ENCODE assay signal across 19 cellular contexts in genomic region chr11:30106222-30106621, GRCh38.
A peak's percentile ranks its signal among the peaks of the same experiment; 100 is the strongest.
DNase-seq lines count a peak whose midpoint lies in the region; FAIRE-seq and TF ChIP-seq lines count a peak whose summit lies in the region.
"Had no signal": no experiment of that assay in that cellular context is flagged by ENCODE, and none has a peak within 500 bp of the region (broad histone marks: within the 10 kb centered on the region; RNA-seq: fewer than 3 reads in every experiment).

No MANE protein-coding gene starts in this region.

- H3K36me3 Mint-ChIP-seq in astrocyte (ENCODE audit: low read depth, unreplicated experiment) (no peaks in the 10 kb centered on the region), type B pancreatic cell (no peaks in the 10 kb centered on the region)
- H3K36me3 Mint-ChIP-seq: CD14-positive monocyte; CD4-positive, alpha-beta memory T cell had no signal

- H3K36me3 ChIP-seq in astrocyte (ENCODE audit: insufficient read depth, low read length), result no peaks in the 10 kb centered on the region
- no peaks in the 10 kb centered on the region for H3K36me3 ChIP-seq in neuron (ENCODE audit: insufficient read depth, low read length)
- H3K36me3 ChIP-seq in H7 (replicated peaks; ENCODE audit: control insufficient read depth, insufficient read depth, low read length), result no peaks in the 10 kb centered on the region
- H3K36me3 ChIP-seq: BLaER1 had no signal

- no peaks in the 10 kb centered on the region for H3K4me1 ChIP-seq in astrocyte (ENCODE audit: insufficient read depth, low read length)
- peaks cover 28% of the 10 kb centered on the region for H3K4me1 ChIP-seq in neuron (ENCODE audit: insufficient read depth, low read length)
- H3K4me1 ChIP-seq: BLaER1 had no signal

- no peaks in the 10 kb centered on the region for H4K20me1 ChIP-seq in astrocyte (ENCODE audit: insufficient read depth, low read length)
- H4K20me1 ChIP-seq: BLaER1 had no signal

- H3K9me3 Mint-ChIP-seq in astrocyte (ENCODE audit: unreplicated experiment), result no peaks in the 10 kb centered on the region
- no peaks in the 10 kb centered on the region for H3K9me3 Mint-ChIP-seq in type B pancreatic cell

- DNase-seq in astrocyte (ENCODE audit: low read depth) (no peak), fibroblast of pulmonary artery (ENCODE audit: low read depth) (peak; percentile 10), type B pancreatic cell (ENCODE audit: extremely low spot score, unreplicated experiment) (no peak), H7 (no peak), NCI-H2196 treated with DMSO at 0.1 percent for 48 hours (lab: John Stamatoyannopoulos, UW; ENCODE audit: unreplicated experiment) (no peak), NCI-H2171 treated with DMSO at 0.1 percent for 48 hours (lab: John Stamatoyannopoulos, UW) (no peak)
- DNase-seq in stimulated activated CD4-positive, alpha-beta T cell treated with anti-CD3 and anti-CD28 coated beads, Interleukin-2, amount 100 ng/mL, for 24 hours, result no peak
- DNase-seq: 8988T; CD4-positive, alpha-beta memory T cell; DMS153; DMS79; GDM1 had no signal

- H3K27ac ChIP-seq in astrocyte (ENCODE audit: low read depth, low read length), result no peak overlapping the region
- H3K27ac ChIP-seq: BLaER1 had no signal

- H3K79me2 ChIP-seq in astrocyte (ENCODE audit: insufficient read depth, low read length), result no peaks in the 10 kb centered on the region

- no peak for TF ChIP-seq CTCF in astrocyte (IDR thresholded peaks at IDR 0.05; ENCODE audit: insufficient read depth, low read depth, low read length)
- no peak for TF ChIP-seq CTCF in fibroblast of pulmonary artery (IDR thresholded peaks at IDR 0.05; ENCODE audit: low read length, missing control alignments)
- TF ChIP-seq CTCF in type B pancreatic cell (conservative IDR thresholded peaks at IDR 0.05), result no peak

- no peak overlapping the region for H3K4me2 ChIP-seq in astrocyte (ENCODE audit: low read length)
- H3K4me2 ChIP-seq: BLaER1, GM23338 had no signal

- peak overlapping the region; percentile 99 for H3K27ac Mint-ChIP-seq in astrocyte (ENCODE audit: unreplicated experiment)
- H3K27ac Mint-ChIP-seq in type B pancreatic cell, result peak overlapping the region; percentile 4
- H3K27ac Mint-ChIP-seq: CD14-positive monocyte; CD4-positive, alpha-beta memory T cell; GM23338 had no signal

- no peak overlapping the region for H2AFZ ChIP-seq in astrocyte (ENCODE audit: low read depth, low read length)
- H2AFZ ChIP-seq in neuron (ENCODE audit: low read depth, low read length), result peak overlapping the region; percentile 41
- H2AFZ ChIP-seq: GM23338 had no signal

- FAIRE-seq in astrocyte (lab: Jason Lieb, UNC), result no peak
- FAIRE-seq: GM12892, GM18507, H54 had no signal

- H3K27me3 ChIP-seq in astrocyte (ENCODE audit: insufficient read depth, low read length) (no peaks in the 10 kb centered on the region), neuron (ENCODE audit: insufficient read depth, low read length) (no peaks in the 10 kb centered on the region), H7 (ENCODE audit: control insufficient read depth, insufficient read depth, low read length) (peaks cover 2% of the 10 kb centered on the region; the same call in 1 of the 2 replicates)
- H3K27me3 ChIP-seq: BLaER1 had no signal

- H3K9ac ChIP-seq in astrocyte (ENCODE audit: low read length), result no peak overlapping the region
- H3K9ac ChIP-seq: BLaER1 had no signal

- H3K4me1 Mint-ChIP-seq in astrocyte (ENCODE audit: low read depth, unreplicated experiment), result peaks cover 26% of the 10 kb centered on the region
- H3K4me1 Mint-ChIP-seq in type B pancreatic cell (ENCODE audit: unreplicated experiment), result no peaks in the 10 kb centered on the region
- H3K4me1 Mint-ChIP-seq: CD14-positive monocyte; CD4-positive, alpha-beta memory T cell; GM23338 had no signal

- H3K27me3 Mint-ChIP-seq in astrocyte (ENCODE audit: low read depth, unreplicated experiment), result peaks cover 8% of the 10 kb centered on the region
- H3K27me3 Mint-ChIP-seq in type B pancreatic cell, result no peaks in the 10 kb centered on the region
- H3K27me3 Mint-ChIP-seq: CD4-positive, alpha-beta memory T cell had no signal

- H3K4me3 Mint-ChIP-seq in astrocyte (ENCODE audit: unreplicated experiment) (no peak overlapping the region), type B pancreatic cell (no peak overlapping the region)
- H3K4me3 Mint-ChIP-seq: CD14-positive monocyte; CD4-positive, alpha-beta memory T cell; GM23338 had no signal

- peaks cover 4% of the 10 kb centered on the region for H3K9me3 ChIP-seq in astrocyte (ENCODE audit: insufficient read depth, low read depth, low read length)
- H3K9me3 ChIP-seq in neuron (ENCODE audit: low read length), result peaks cover 2% of the 10 kb centered on the region
- H3K9me3 ChIP-seq: BLaER1 had no signal

- H3K4me3 ChIP-seq in astrocyte (ENCODE audit: insufficient read depth, low read depth, low read length), result no peak overlapping the region
- H3K4me3 ChIP-seq in fibroblast of pulmonary artery (replicated peaks; ENCODE audit: low read depth, low read length), result no peak overlapping the region
- H3K4me3 ChIP-seq in neuron (ENCODE audit: low read length), result no peak overlapping the region
- no peak overlapping the region for H3K4me3 ChIP-seq in H7 (ENCODE audit: insufficient read depth, low read depth, low read length)
- H3K4me3 ChIP-seq: BLaER1, GM23338 had no signal
